In the genomic region with DNA sequence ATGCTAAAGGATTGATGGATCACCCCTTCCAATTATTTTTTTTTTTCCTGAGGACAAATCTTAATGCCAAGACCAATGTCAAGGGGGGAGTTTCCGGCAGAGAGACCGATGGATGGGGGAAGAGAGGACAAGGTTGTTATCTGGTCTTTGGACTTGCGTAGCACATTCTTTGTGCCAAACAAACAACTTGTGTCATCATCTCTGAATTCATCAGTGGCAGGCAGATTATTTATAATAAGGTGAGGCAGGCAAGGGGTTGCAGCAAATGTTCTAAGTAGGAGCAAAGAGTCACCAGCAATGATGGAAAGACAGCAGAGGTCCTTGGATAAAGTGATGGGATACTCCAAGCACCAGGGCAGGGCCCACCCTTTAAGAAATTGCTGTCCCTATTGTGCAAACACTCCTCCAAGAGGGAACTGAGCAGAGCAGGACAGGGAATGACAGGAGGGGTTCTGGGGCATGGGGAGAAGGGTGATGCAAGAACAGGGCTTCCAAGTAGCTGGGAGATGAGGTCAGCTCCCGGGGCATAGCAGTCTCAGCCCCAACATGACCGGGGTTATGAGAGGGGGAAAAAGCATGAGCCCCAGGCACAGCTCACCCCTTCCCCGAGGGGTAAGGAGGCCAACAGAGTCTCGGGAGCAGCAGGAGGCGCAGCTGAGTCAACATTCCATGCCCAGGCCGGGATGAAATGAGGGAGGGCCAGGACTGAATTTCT, we compare ENCODE assay signal across 18 cellular contexts. TPM values are rescaled to one million over a fixed set of nuclear protein-coding genes. Genes with fewer than 3 reads are reported as not detected.
DNase-seq lines count a peak whose midpoint lies in the region; ATAC-seq, FAIRE-seq and TF ChIP-seq lines count a peak whose summit lies in the region.
"Had no signal": no experiment of that assay in that cellular context is flagged by ENCODE, and none has a peak within 500 bp of the region (broad histone marks: within the 10 kb centered on the region; RNA-seq: fewer than 3 reads in every experiment).

No MANE protein-coding gene starts in this region.

- H3K56ac ChIP-seq in H1 (replicated peaks; ENCODE audit: insufficient read length, low read depth, low read length) (no peak overlapping the region), mesendoderm (ENCODE audit: low read length) (no peak overlapping the region)

- H3K4me2 ChIP-seq in H1 (ENCODE audit: insufficient read depth in 1 of 2, low read depth in 2 of 2, low read length in 2 of 2): no peak overlapping the region
- no peak overlapping the region for H3K4me2 ChIP-seq in mesendoderm (ENCODE audit: low read length)
- H3K4me2 ChIP-seq in PC-9: no peak overlapping the region

- H4K5ac ChIP-seq in H1 (ENCODE audit: insufficient read length, low read depth, low read length): no peak overlapping the region
- H4K5ac ChIP-seq in mesendoderm (ENCODE audit: low read length): no peak overlapping the region

- no peak overlapping the region for H2BK15ac ChIP-seq in H1 (ENCODE audit: low read length)
- no peak overlapping the region for H2BK15ac ChIP-seq in mesendoderm (replicated peaks; ENCODE audit: low read depth)

- TF ChIP-seq EP300 in H1 (IDR thresholded peaks at IDR 0.05; ENCODE audit: borderline replicate concordance in 1 of 2, low read depth in 2 of 2, low read length in 2 of 2): no peak

- TF ChIP-seq POLR2A in H1 (IDR thresholded peaks at IDR 0.05; ENCODE audit: control extremely low read depth in 1 of 2, low read depth in 2 of 2, low read length in 2 of 2): no peak
- TF ChIP-seq POLR2A in uterus (IDR thresholded peaks at IDR 0.05): no peak

- H3K9me2 ChIP-seq in PC-9 (ENCODE audit: insufficient read depth): no peaks in the 10 kb centered on the region

- H3K9ac ChIP-seq in H1 (replicated peaks in 1 of 4; ENCODE audit: extremely low read depth in 1 of 4, low read depth in 3 of 4, low read length in 3 of 4) (no peak overlapping the region), mesendoderm (ENCODE audit: low read length) (no peak overlapping the region)

- 74% methylated on average over 9 of the region's 9 CpGs; no CpG with 5 or more reads in 1 of the 2 experiments for WGBS in H1 (ENCODE audit: extremely low coverage in 1 of 2, insufficient coverage in 1 of 2, insufficient read length in 1 of 2, insufficient replicate concordance in 2 of 2, low coverage in 1 of 2, low lambda C conversion rate in 2 of 2, missing lambda C conversion rate in 1 of 2), 2 experiments
- WGBS in mesendoderm (ENCODE audit: extremely low coverage, insufficient coverage, low lambda C conversion rate): no CpG with 5 or more reads among the region's 9 CpGs

- H3K23ac ChIP-seq in H1 (ENCODE audit: insufficient read length): no peak overlapping the region
- no peak overlapping the region for H3K23ac ChIP-seq in mesendoderm (ENCODE audit: low read length)

- H4K8ac ChIP-seq in H1 (ENCODE audit: extremely low read depth, insufficient read depth, low read length): no peak overlapping the region
- H4K8ac ChIP-seq in mesendoderm (ENCODE audit: low read depth, low read length): no peak overlapping the region

- H2BK120ac ChIP-seq in H1 (replicated peaks; ENCODE audit: low read depth, low read length): no peak overlapping the region
- no peak overlapping the region for H2BK120ac ChIP-seq in mesendoderm (ENCODE audit: low read depth, low read length)

- H2BK5ac ChIP-seq in H1 (ENCODE audit: low read depth, low read length): no peak overlapping the region
- no peak overlapping the region for H2BK5ac ChIP-seq in mesendoderm (ENCODE audit: low read length)

- ATAC-seq in HG02852 (IDR thresholded peaks at IDR 0.05; ENCODE audit: unreplicated experiment): no peak
- ATAC-seq: activated naive CD8-positive, alpha-beta T cell treated with anti-CD3 and anti-CD28 coated beads, Interleukin-2, amount 50 U/mL, for 24 hours; T-cell had no signal

- H3K27ac ChIP-seq in H1 (ENCODE audit: low read depth, low read length) (no peak overlapping the region), mesendoderm (ENCODE audit: low read depth, low read length) (no peak overlapping the region), PC-9 (no peak overlapping the region), uterus (no peak overlapping the region)
- H3K27ac ChIP-seq: tibial artery had no signal

- no peak overlapping the region for H2AK5ac ChIP-seq in H1 (ENCODE audit: low read depth, low read length)
- no peak overlapping the region for H2AK5ac ChIP-seq in mesendoderm (ENCODE audit: low read length)

- H2BK12ac ChIP-seq in H1 (ENCODE audit: low read depth, low read length): no peak overlapping the region

- H3K27me3 ChIP-seq in MG63 (no peaks in the 10 kb centered on the region), H1 (replicated peaks in 1 of 4; ENCODE audit: control insufficient read depth in 3 of 4, extremely low read depth in 1 of 4, insufficient read depth in 3 of 4, low read length in 3 of 4) (no peaks in the 10 kb centered on the region), mesendoderm (ENCODE audit: insufficient read depth, low read length, poor library complexity) (no peaks in the 10 kb centered on the region), PC-9 (ENCODE audit: insufficient read depth, low read depth) (no peaks in the 10 kb centered on the region), uterus (no peaks in the 10 kb centered on the region)
- H3K27me3 ChIP-seq: tibial artery had no signal

- CTCF ChIA-PET in H1 (lab: Charles Lee; ENCODE audit: partially characterized antibody): interaction anchor here (0.6 to 5.1 kb wide), 11 partner anchors 10 to 588 kb away, joined by 3 to 37 read pairs (median 3); no protein-coding TSS in a partner anchor
- CTCF ChIA-PET in PC-9 (lab: Charles Lee): interaction anchor here (0.6 kb wide), 1 partner anchor 180 kb away, joined by 3 read pairs; no protein-coding TSS in a partner anchor

- H2BK20ac ChIP-seq in H1 (ENCODE audit: low read length): no peak overlapping the region

- no peak overlapping the region for H3K14ac ChIP-seq in H1 (ENCODE audit: insufficient read length)

- TF ChIP-seq CTCF in H1 (IDR thresholded peaks at IDR 0.05; ENCODE audit: control extremely low read depth in 1 of 3, insufficient read depth in 1 of 3, low read depth in 1 of 3, low read length in 3 of 3) (peak; percentile 20 to 35 (median 31)), PC-9 (conservative IDR thresholded peaks at IDR 0.05) (no peak), uterus (IDR thresholded peaks at IDR 0.05) (no peak)

- peaks cover 3 to 7% (median 4%) of the 10 kb centered on the region in 4 experiments; a peak in 6 of 7 replicates for H3K4me1 ChIP-seq in H1 (replicated peaks in 1 of 4; ENCODE audit: control insufficient read depth in 3 of 4, insufficient read depth in 4 of 4, low read length in 3 of 4)
- H3K4me1 ChIP-seq in mesendoderm (ENCODE audit: control insufficient read depth, low read depth, low read length): no peaks in the 10 kb centered on the region
- no peaks in the 10 kb centered on the region for H3K4me1 ChIP-seq in PC-9 (replicated peaks; ENCODE audit: insufficient read depth)
- H3K4me1 ChIP-seq in uterus: no peaks in the 10 kb centered on the region

- POLR2A ChIA-PET in H1 (lab: Charles Lee; ENCODE audit: partially characterized antibody): no interaction called here
- POLR2A ChIA-PET in PC-9 (lab: Charles Lee; ENCODE audit: unreplicated experiment): no interaction called here

- H2AFZ ChIP-seq in H1 (ENCODE audit: low read length): no peak overlapping the region
- no peak overlapping the region for H2AFZ ChIP-seq in PC-9

- H3K4ac ChIP-seq in H1 (replicated peaks; ENCODE audit: insufficient read length, low read depth, low read length): no peak overlapping the region
- no peak overlapping the region for H3K4ac ChIP-seq in mesendoderm (ENCODE audit: low read depth, low read length)

- H4K20me1 ChIP-seq in H1 (replicated peaks in 1 of 2; ENCODE audit: control insufficient read depth in 1 of 2, insufficient read depth in 2 of 2, low read length in 2 of 2): no peaks in the 10 kb centered on the region
- H4K20me1 ChIP-seq in PC-9 (ENCODE audit: insufficient read depth): no peaks in the 10 kb centered on the region

- BruUV-seq in PC-9 (replicated peaks; lab: Mats Ljungman, UMichigan): no TSS peak

- peaks cover 15% of the 10 kb centered on the region; the same call in 1 of the 2 replicates for H3F3A ChIP-seq in PC-9 (ENCODE audit: insufficient read depth, low read depth)

- no peak overlapping the region for H4K91ac ChIP-seq in H1 (replicated peaks; ENCODE audit: insufficient read length, low read length)

- no peaks in the 10 kb centered on the region; the same call in 1 of the 2 replicates for H3K23me2 ChIP-seq in H1 (ENCODE audit: low read depth, low read length)

- intact Hi-C loops in PC-9 (cut with micrococcal nuclease; ENCODE audit: unreplicated experiment) (no loop called here), uterus (cut with DNase I; ENCODE audit: low total_unique reads) (no loop called here)

- H3K36me3 ChIP-seq in MG63 (peaks cover 20% of the 10 kb centered on the region), H1 (ENCODE audit: control insufficient read depth in 2 of 4, insufficient read depth in 4 of 4, low read length in 3 of 4) (no peaks in the 10 kb centered on the region), mesendoderm (ENCODE audit: control insufficient read depth, insufficient read depth, low read length) (no peaks in the 10 kb centered on the region), PC-9 (ENCODE audit: low read depth) (no peaks in the 10 kb centered on the region), uterus (no peaks in the 10 kb centered on the region)

- peak; percentile 21 to 45; a peak in 3 of 4 replicates for TF ChIP-seq RAD21 in H1 (IDR thresholded peaks at IDR 0.05 in 1 of 2, conservative IDR thresholded peaks at IDR 0.05 in 1 of 2; ENCODE audit: low read depth in 2 of 2, low read length in 2 of 2)

- peak; percentile 63 for DNase-seq in AG20443 (ENCODE audit: low spot score)
- DNase-seq in MG63: peak; percentile 21
- no peak for DNase-seq in H1 (ENCODE audit: low read depth in 1 of 2, low spot score in 2 of 2)
- DNase-seq in mesendoderm: peak; percentile 53
- DNase-seq in activated T-cell treated with anti-CD3 and anti-CD28 coated beads for 4 hours: no peak
- DNase-seq in PC-9: no peak
- DNase-seq in uterus: no peak
- DNase-seq: activated naive CD8-positive, alpha-beta T cell treated with anti-CD3 and anti-CD28 coated beads, Interleukin-2, amount 50 U/mL, for 24 hours; activated T-cell treated with anti-CD3 and anti-CD28 coated beads, Interleukin-2, amount 50 U/mL, for 24 hours; C1 segment of cervical spinal cord; DND-41; foreskin melanocyte; KG1; NCI-H1436; NCI-H446 treated with DMSO at 0.1 percent for 48 hours; T-cell; tibial artery had no signal

- H3K79me2 ChIP-seq in H1 (ENCODE audit: control insufficient read depth in 1 of 2, insufficient read depth in 2 of 2, low read length in 2 of 2) (no peaks in the 10 kb centered on the region), mesendoderm (ENCODE audit: control insufficient read depth, insufficient read depth, low read length) (no peaks in the 10 kb centered on the region), PC-9 (ENCODE audit: low read depth) (no peaks in the 10 kb centered on the region)

- FAIRE-seq in H1 (lab: Jason Lieb, UNC): no peak

- H3K4me3 ChIP-seq in MG63 (no peak overlapping the region), H1 (ENCODE audit: extremely low read depth in 1 of 4, insufficient read depth in 2 of 4, low read depth in 3 of 4, low read length in 4 of 4) (no peak overlapping the region), mesendoderm (ENCODE audit: low read length) (no peak overlapping the region), PC-9 (no peak overlapping the region), uterus (no peak overlapping the region)
- H3K4me3 ChIP-seq: tibial artery had no signal

- no peak overlapping the region for H3K18ac ChIP-seq in H1 (ENCODE audit: extremely low read depth, low read length)
- no peak overlapping the region for H3K18ac ChIP-seq in mesendoderm (ENCODE audit: low read length)

- H3K79me1 ChIP-seq in H1 (ENCODE audit: low read depth, low read length) (no peaks in the 10 kb centered on the region), mesendoderm (ENCODE audit: low read length) (no peaks in the 10 kb centered on the region)

- no peaks in the 10 kb centered on the region for H3K9me3 ChIP-seq in MG63
- H3K9me3 ChIP-seq in H1 (ENCODE audit: insufficient read depth in 2 of 2, low read depth in 1 of 2, low read length in 1 of 2): no peaks in the 10 kb centered on the region
- H3K9me3 ChIP-seq in PC-9 (ENCODE audit: insufficient read depth, low read depth): no peaks in the 10 kb centered on the region
- no peaks in the 10 kb centered on the region for H3K9me3 ChIP-seq in uterus
- H3K9me3 ChIP-seq: tibial artery had no signal

RNA-seq across cellular contexts. Expression of gene ANXA2, which starts 57.4 kb away (rescaled TPM):
- 5,310 and 5,617 TPM in 2 replicates for total RNA-seq in MG63 (2014; rRNA removed; shearing (Covaris generic); ENCODE audit: low replicate concordance)
- 214 and 217 TPM in 2 replicates for total RNA-seq in H1 (2021; fragmentation: NEBNext Ultra II Directional; extraction: Animal tissue kit (Norgen Biotek cat#: 25700))
- 112 and 178 TPM in 2 replicates for polyA plus RNA-seq in H1 (2011; rRNA removed)
- polyA plus RNA-seq in H1 (2011; cell fraction: cytosol; rRNA removed): 228 TPM
- polyA plus RNA-seq in H1 (2011; cell fraction: nucleus; rRNA removed): 144 TPM
- polyA plus RNA-seq in H1 (2012, experiment 1 of 2): 229 to 280 TPM (median 248 TPM) in 4 replicates
- polyA plus RNA-seq in H1 (2012, experiment 2 of 2): 69.2 TPM
- 228 TPM for polyA plus RNA-seq in H1 (2013, experiment 1 of 2)
- 226 TPM for polyA plus RNA-seq in H1 (2013, experiment 2 of 2)
- 230 and 269 TPM in 2 replicates for polyA minus RNA-seq in H1 (2011; rRNA and poly(A)+ RNA removed)
- 74.2 TPM for polyA minus RNA-seq in H1 (2011; cell fraction: cytosol; rRNA and poly(A)+ RNA removed)
- 106 TPM for polyA minus RNA-seq in H1 (2011; cell fraction: nucleus; rRNA and poly(A)+ RNA removed)
- 433 TPM for polyA plus RNA-seq in mesendoderm (2013, experiment 1 of 2)
- 451 TPM for polyA plus RNA-seq in mesendoderm (2013, experiment 2 of 2)
- total RNA-seq in PC-9 (2021) (1,720 and 1,743 TPM in 2 replicates), uterus (100 to 1,000 TPM; 376 to 811 (median 549) TPM)

Comparison
In these comparisons a context has a peak if more than half of its experiments do, and no peak if none do; other contexts are left out.
1. DNase-seq: peak in AG20443 (single experiment), MG63 (single experiment) and mesendoderm (single experiment); none in H1 (0 of 2), activated T-cell treated with anti-CD3 and anti-CD28 coated beads for 4 hours (single experiment), PC-9 (0 of 2) and uterus (0 of 2).
2. CTCF ChIP-seq: peak in H1 (3 of 3); none in PC-9 (single experiment) and uterus (0 of 4).